In genomic region chr5:7868427-7868772, GRCh38 we compare ENCODE assay signal across 1 cellular context.
TF ChIP-seq lines count a peak whose summit lies in the region.

No MANE protein-coding gene starts in this region.

TF ChIP-seq in endothelial cell of umbilical vein, 7 proteins besides CTCF, POLR2A, EP300 and RAD21 (continued from another document):
- no peak for TF ChIP-seq FOS (IDR thresholded peaks at IDR 0.05; ENCODE audit: borderline replicate concordance, insufficient read depth, low read length)
